15 cellular contexts compared by ENCODE assay signal in genomic region chr6:13286185-13286584, GRCh38.
DNase-seq lines count a peak whose midpoint lies in the region; ATAC-seq lines count a peak whose summit lies in the region.
"Had no signal": no experiment of that assay in that cellular context is flagged by ENCODE, and none has a peak within 500 bp of the region (broad histone marks: within the 10 kb centered on the region; RNA-seq: fewer than 3 reads in every experiment).

No MANE protein-coding gene starts in this region.

- peak; percentile 53 for DNase-seq in NAMALWA (ENCODE audit: low spot score)
- DNase-seq in midbrain (lab: John Stamatoyannopoulos, UW) = peak; percentile 13
- DNase-seq in NCI-H146 (lab: John Stamatoyannopoulos, UW) = no peak
- no peak for DNase-seq in NCI-H1436 treated with DMSO at 0.1 percent for 48 hours (lab: John Stamatoyannopoulos, UW)
- no peak for DNase-seq in NCI-H187 (lab: John Stamatoyannopoulos, UW)
- no peak for DNase-seq in DMS53 (lab: John Stamatoyannopoulos, UW)
- DNase-seq: activated CD4-positive, alpha-beta T cell treated with anti-CD3 and anti-CD28 coated beads for 48 hours; activated T-cell treated with anti-CD3 and anti-CD28 coated beads, Interleukin-2, amount 50 U/mL, for 4 hours; cerebellar nuclear complex; EL; retina; stimulated activated CD4-positive, alpha-beta T cell treated with anti-CD3 and anti-CD28 coated beads, Interleukin-2, amount 100 ng/mL, for 48 hours; T-cell had no signal

- peak; percentile 40 for ATAC-seq in GM18858 (IDR thresholded peaks at IDR 0.05; ENCODE audit: unreplicated experiment)
- ATAC-seq in HG02852 (IDR thresholded peaks at IDR 0.05; ENCODE audit: unreplicated experiment) = peak; percentile 57
- ATAC-seq: activated T-cell treated with anti-CD3 and anti-CD28 coated beads, Interleukin-2, amount 50 U/mL, for 4 hours; T-cell had no signal

Comparison
In these comparisons a context has a peak if more than half of its experiments do, and no peak if none do; other contexts are left out.
1. DNase-seq: peak in NAMALWA (single experiment) and midbrain (single experiment); none in NCI-H146 (single experiment), NCI-H1436 treated with DMSO at 0.1 percent for 48 hours (single experiment), NCI-H187 (0 of 2) and DMS53 (single experiment).